Comparison of ENCODE assay signal across 1 cellular context in the genomic region with DNA sequence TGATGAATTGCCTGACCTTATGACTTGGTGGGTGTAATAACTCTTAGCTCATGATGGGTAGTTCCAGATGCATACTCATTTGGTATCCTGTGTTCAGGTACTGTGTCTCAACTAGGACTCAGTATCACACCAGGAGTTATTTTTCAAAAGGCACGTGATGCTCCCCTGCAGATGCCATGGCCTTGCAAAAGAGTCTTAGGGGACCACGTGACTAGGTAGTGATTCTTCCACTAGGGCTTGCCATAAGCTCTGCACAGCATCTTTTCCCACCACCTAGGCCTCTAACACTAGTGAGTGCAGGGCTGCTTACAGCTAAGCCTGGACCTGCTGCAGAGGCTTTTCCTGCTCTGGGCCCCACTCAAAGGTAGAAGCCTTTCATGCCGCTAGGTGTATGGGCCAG.
TF ChIP-seq lines count a peak whose summit lies in the region.

No MANE protein-coding gene starts in this region.

TF ChIP-seq in GM12878, 131 proteins besides CTCF, POLR2A, EP300 and RAD21:
- no peak for TF ChIP-seq ZNF384 (IDR thresholded peaks at IDR 0.05; ENCODE audit: borderline replicate concordance, low read depth, low read length)
- TF ChIP-seq, protein P1, sequence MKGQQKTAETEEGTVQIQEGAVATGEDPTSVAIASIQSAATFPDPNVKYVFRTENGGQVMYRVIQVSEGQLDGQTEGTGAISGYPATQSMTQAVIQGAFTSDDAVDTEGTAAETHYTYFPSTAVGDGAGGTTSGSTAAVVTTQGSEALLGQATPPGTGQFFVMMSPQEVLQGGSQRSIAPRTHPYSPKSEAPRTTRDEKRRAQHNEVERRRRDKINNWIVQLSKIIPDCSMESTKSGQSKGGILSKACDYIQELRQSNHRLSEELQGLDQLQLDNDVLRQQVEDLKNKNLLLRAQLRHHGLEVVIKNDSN (IDR thresholded peaks at IDR 0.05; ENCODE audit: borderline replicate concordance, extremely low read length, insufficient read depth, low read depth, low read length) = peak; percentile 25
- no peak for TF ChIP-seq MYB (IDR thresholded peaks at IDR 0.05; ENCODE audit: borderline replicate concordance, low read depth, low read length)
- TF ChIP-seq MTA3 (IDR thresholded peaks at IDR 0.05; ENCODE audit: borderline replicate concordance, low read length) = no peak
- TF ChIP-seq, protein P2, sequence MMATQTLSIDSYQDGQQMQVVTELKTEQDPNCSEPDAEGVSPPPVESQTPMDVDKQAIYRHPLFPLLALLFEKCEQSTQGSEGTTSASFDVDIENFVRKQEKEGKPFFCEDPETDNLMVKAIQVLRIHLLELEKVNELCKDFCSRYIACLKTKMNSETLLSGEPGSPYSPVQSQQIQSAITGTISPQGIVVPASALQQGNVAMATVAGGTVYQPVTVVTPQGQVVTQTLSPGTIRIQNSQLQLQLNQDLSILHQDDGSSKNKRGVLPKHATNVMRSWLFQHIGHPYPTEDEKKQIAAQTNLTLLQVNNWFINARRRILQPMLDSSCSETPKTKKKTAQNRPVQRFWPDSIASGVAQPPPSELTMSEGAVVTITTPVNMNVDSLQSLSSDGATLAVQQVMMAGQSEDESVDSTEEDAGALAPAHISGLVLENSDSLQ (IDR thresholded peaks at IDR 0.05) = no peak
